ENCODE assay signal across 20 cellular contexts in genomic region chr1:1895456-1896333, GRCh38. TPM values are rescaled to one million over a fixed set of nuclear protein-coding genes. Genes with fewer than 3 reads are reported as not detected.
DNase-seq lines count a peak whose midpoint lies in the region; ATAC-seq, FAIRE-seq and TF ChIP-seq lines count a peak whose summit lies in the region.
"Had no signal": no experiment of that assay in that cellular context is flagged by ENCODE, and none has a peak within 500 bp of the region (broad histone marks: within the 10 kb centered on the region; RNA-seq: fewer than 3 reads in every experiment).

No MANE protein-coding gene starts in this region.

- peak overlapping the region; percentile 21 for H3K4me3 Mint-ChIP-seq in neural progenitor cell
- H3K4me3 Mint-ChIP-seq: activated naive CD8-positive, alpha-beta T cell treated with anti-CD3 and anti-CD28 coated beads for 36 hours; stimulated activated naive CD8-positive, alpha-beta T cell treated with anti-CD3 and anti-CD28 coated beads, Interleukin-15, Interleukin-2, amounts not matched to agents 100 ng/mL and 50 ng/mL, for 24 hours had no signal

- H3K9ac ChIP-seq in Loucy (ENCODE audit: low read depth, low read length, poor library complexity, severe bottlenecking) (peak overlapping the region; percentile 7), GM12878 (ENCODE audit: control insufficient read depth, insufficient read depth, low read length) (no peak overlapping the region), neural progenitor cell (no peak overlapping the region)

- RAD21 ChIA-PET in GM12878 (lab: Charles Lee; ENCODE audit: unreplicated experiment) = interaction anchor here (5.6 kb wide), 1 partner anchor 11 kb away, joined by 28 read pairs; no protein-coding TSS in a partner anchor

- H4K20me1 ChIP-seq in Loucy (ENCODE audit: insufficient read depth, low read length, poor library complexity, severe bottlenecking) = no peaks in the 10 kb centered on the region
- H4K20me1 ChIP-seq in GM12878 (ENCODE audit: control insufficient read depth, insufficient read depth) = no peaks in the 10 kb centered on the region
- H4K20me1 ChIP-seq in neural progenitor cell (ENCODE audit: low read depth) = peaks cover 7% of the 10 kb centered on the region

- H3K27me3 Mint-ChIP-seq in neural progenitor cell (ENCODE audit: insufficient read depth, low read depth) = peaks cover 4% of the 10 kb centered on the region
- H3K27me3 Mint-ChIP-seq: activated naive CD8-positive, alpha-beta T cell treated with anti-CD3 and anti-CD28 coated beads for 36 hours; stimulated activated naive CD8-positive, alpha-beta T cell treated with anti-CD3 and anti-CD28 coated beads, Interleukin-15, Interleukin-2, amounts not matched to agents 100 ng/mL and 50 ng/mL, for 24 hours had no signal

- H3K9me3 ChIP-seq in Loucy (ENCODE audit: insufficient read depth, low read depth, low read length) (no peaks in the 10 kb centered on the region), GM12878 (replicated peaks; ENCODE audit: control insufficient read depth, insufficient read depth, low read length) (no peaks in the 10 kb centered on the region), neural progenitor cell (ENCODE audit: low read depth) (no peaks in the 10 kb centered on the region)

- peak overlapping the region; percentile 35 for H3K4me2 ChIP-seq in Loucy (ENCODE audit: low read depth, low read length, poor library complexity, severe bottlenecking)
- H3K4me2 ChIP-seq in GM12878 (ENCODE audit: control insufficient read depth, insufficient read depth) = no peak overlapping the region
- peak overlapping the region; percentile 59 for H3K4me2 ChIP-seq in neural progenitor cell

- POLR2A ChIA-PET in GM12878 (lab: Charles Lee) = interaction anchor here (0.5 kb wide), 1 partner anchor 748 kb away, joined by 3 read pairs; no protein-coding TSS in a partner anchor
- POLR2A ChIA-PET in GM10248 (lab: Yijun Ruan, JAX) = no interaction called here

- intact Hi-C loops in GM12878 (cut with micrococcal nuclease; ENCODE audit: unreplicated experiment) = no loop called here

- ATAC-seq in GM12878 = no peak
- ATAC-seq: activated T-cell treated with anti-CD3 and anti-CD28 coated beads, Interleukin-2, amount 50 U/mL, for 4 hours had no signal

- H3F3A ChIP-seq in Loucy (ENCODE audit: low read depth) = no peaks in the 10 kb centered on the region
- peaks cover 23% of the 10 kb centered on the region for H3F3A ChIP-seq in neural progenitor cell (ENCODE audit: low read depth)

- no peak for FAIRE-seq in GM12878 (lab: Jason Lieb, UNC)
- FAIRE-seq: bronchial epithelial cell, G401.6, urothelium cell line had no signal

- CTCF ChIA-PET in GM12878 (lab: Yijun Ruan, JAX) (interaction anchor here (0.7 to 3.8 kb wide), 3 partner anchors 8 to 12 kb away, joined by 3 to 23 read pairs (median 4); no protein-coding TSS in a partner anchor), GM10248 (lab: Yijun Ruan, JAX) (interaction anchor here (0.9 to 6.4 kb wide), 2 partner anchors 12 to 16 kb away, joined by 3 to 72 read pairs; no protein-coding TSS in a partner anchor)

- no peak for TF ChIP-seq POLR2A in GM12878 (IDR thresholded peaks at IDR 0.05; ENCODE audit: low read depth, low read length)

- peaks cover 19% of the 10 kb centered on the region for H3K79me2 ChIP-seq in Loucy (ENCODE audit: insufficient read depth, low read length)
- peaks cover 5% of the 10 kb centered on the region for H3K79me2 ChIP-seq in GM12878 (ENCODE audit: control insufficient read depth, insufficient read depth, low read length)
- H3K79me2 ChIP-seq in neural progenitor cell (ENCODE audit: low read depth) = peaks cover 16% of the 10 kb centered on the region

- DNase-seq in GM12878 (ENCODE audit: low read depth, low spot score) (no peak), neural progenitor cell (ENCODE audit: low spot score) (no peak), T-helper 2 cell (no peak), cortex of kidney (lab: John Stamatoyannopoulos, UW) (no peak), GM10248 (ENCODE audit: extremely low spot score) (no peak), Kasumi-1 (lab: John Stamatoyannopoulos, UW) (no peak)
- DNase-seq: activated CD4-positive, alpha-beta T cell treated with anti-CD3 and anti-CD28 coated beads, Interleukin-2, amount 50 U/mL, for 48 hours; activated naive CD8-positive, alpha-beta T cell treated with anti-CD3 and anti-CD28 coated beads for 36 hours; activated T-cell treated with anti-CD3 and anti-CD28 coated beads, Interleukin-2, amount 50 U/mL, for 4 hours; HCEC 1CT; MV-4-11; NCI-H526 had no signal

- TF ChIP-seq EP300 in GM12878 (IDR thresholded peaks at IDR 0.05; ENCODE audit: borderline replicate concordance in 1 of 2, control insufficient read depth in 1 of 2, low read depth in 2 of 2, low read length in 2 of 2) = no peak

- TF ChIP-seq RAD21 in GM12878 (IDR thresholded peaks at IDR 0.05; ENCODE audit: insufficient read depth, low read depth, low read length) = no peak

- no peaks in the 10 kb centered on the region for H3K9me2 ChIP-seq in Loucy (replicated peaks; ENCODE audit: low read depth, low read length)

- BruUV-seq in GM12878 (replicated peaks; lab: Mats Ljungman, UMichigan) = no TSS peak

- H3K36me3 Mint-ChIP-seq in neural progenitor cell = no peaks in the 10 kb centered on the region

- no peak overlapping the region for H2AFZ ChIP-seq in Loucy (ENCODE audit: low read length)
- H2AFZ ChIP-seq in GM12878 (ENCODE audit: control insufficient read depth, low read depth, low read length) = no peak overlapping the region
- no peak overlapping the region for H2AFZ ChIP-seq in neural progenitor cell (replicated peaks)

- H3K9me3 Mint-ChIP-seq in neural progenitor cell = no peaks in the 10 kb centered on the region
- H3K9me3 Mint-ChIP-seq: activated naive CD8-positive, alpha-beta T cell treated with anti-CD3 and anti-CD28 coated beads for 36 hours; activated T-cell treated with anti-CD3 and anti-CD28 coated beads, Interleukin-2, amount 50 U/mL, for 4 hours; stimulated activated naive CD8-positive, alpha-beta T cell treated with anti-CD3 and anti-CD28 coated beads, Interleukin-15, Interleukin-2, amounts not matched to agents 100 ng/mL and 50 ng/mL, for 24 hours had no signal

- no peak for TF ChIP-seq CTCF in C4-2B (conservative IDR thresholded peaks at IDR 0.05)
- no peak for TF ChIP-seq CTCF in Loucy (conservative IDR thresholded peaks at IDR 0.05; ENCODE audit: low read length)
- no peak for TF ChIP-seq CTCF in GM12878 (IDR thresholded peaks at IDR 0.05 in 2 of 3, conservative IDR thresholded peaks at IDR 0.05 in 1 of 3; ENCODE audit: control insufficient read depth in 2 of 3, extremely low read depth in 1 of 3, insufficient read depth in 1 of 3, low read depth in 3 of 3, low read length in 3 of 3)
- TF ChIP-seq CTCF in neural progenitor cell (IDR thresholded peaks at IDR 0.05) = no peak
- TF ChIP-seq CTCF in GM10248 (IDR thresholded peaks at IDR 0.05; ENCODE audit: control extremely low read depth, extremely low read depth, low read depth, missing control alignments) = no peak

- H3K4me3 ChIP-seq in Loucy (ENCODE audit: low read length, poor library complexity, severe bottlenecking) (no peak overlapping the region), GM12878 (no peak overlapping the region), neural progenitor cell (no peak overlapping the region)

- SMC1A ChIA-PET in GM12878 (lab: Charles Lee; ENCODE audit: uncharacterized antibody, unreplicated experiment) = interaction anchor here (0.6 to 1.1 kb wide), 2 partner anchors 10 to 72 kb away, joined by 3 read pairs; no protein-coding TSS in a partner anchor

- no peak overlapping the region for H3K27ac Mint-ChIP-seq in neural progenitor cell
- H3K27ac Mint-ChIP-seq: activated naive CD8-positive, alpha-beta T cell treated with anti-CD3 and anti-CD28 coated beads for 36 hours had no signal

- H3K27ac ChIP-seq in C4-2B (peak overlapping the region; percentile 27), GM12878 (ENCODE audit: control insufficient read depth, insufficient read depth) (no peak overlapping the region), neural progenitor cell (no peak overlapping the region)

- peaks cover 33% of the 10 kb centered on the region for H3K4me1 Mint-ChIP-seq in neural progenitor cell

- in situ Hi-C loops in GM12878 (cut with MboI) = no loop called here

- H3K4me1 ChIP-seq in Loucy (ENCODE audit: insufficient read depth, low read length, poor library complexity, severe bottlenecking) (peaks cover 64% of the 10 kb centered on the region), GM12878 (ENCODE audit: control insufficient read depth, insufficient read depth, low read length) (peaks cover 16% of the 10 kb centered on the region), neural progenitor cell (peaks cover 18% of the 10 kb centered on the region)

- H3K36me3 ChIP-seq in Loucy (ENCODE audit: insufficient read depth, low read length) (no peaks in the 10 kb centered on the region), GM12878 (ENCODE audit: control insufficient read depth in 2 of 2, insufficient read depth in 2 of 2, low read length in 1 of 2) (no peaks in the 10 kb centered on the region), neural progenitor cell (no peaks in the 10 kb centered on the region)

- 51% methylated on average over 11 of the region's 14 CpGs for WGBS in GM12878 (ENCODE audit: insufficient coverage, insufficient replicate concordance, low lambda C conversion rate, missing lambda C conversion rate)

- H3K27me3 ChIP-seq in Loucy (ENCODE audit: insufficient read depth, low read length, poor library complexity, severe bottlenecking) (no peaks in the 10 kb centered on the region), GM12878 (replicated peaks in 1 of 2; ENCODE audit: control insufficient read depth in 2 of 2, insufficient read depth in 2 of 2, low read length in 1 of 2) (no peaks in the 10 kb centered on the region), neural progenitor cell (no peaks in the 10 kb centered on the region)

RNA-seq across cellular contexts. Expression of gene GNB1, which starts 4.8 kb away (rescaled TPM):
- 193 and 204 TPM in 2 replicates for total RNA-seq in GM12878 (2013; cell fraction: nucleolus; rRNA removed)
- total RNA-seq in GM12878 (2014; rRNA removed) (64.8 and 68.2 TPM in 2 replicates), GM12878 (2014; rRNA removed; fragmentation: Illumina TruSeq; extraction: Trizol) (120 and 126 TPM in 2 replicates), GM12878 (2021) (324 and 335 TPM in 2 replicates), neural progenitor cell (ENCODE audit: low replicate concordance) (175 and 197 TPM in 2 replicates)
- 145 TPM for polyA plus RNA-seq in GM12878 (2011; ENCODE audit: low read depth)
- polyA plus RNA-seq in GM12878 (2011; rRNA removed) (223 and 374 TPM in 2 replicates), GM12878 (2014; fragmentation: Illumina TruSeq; extraction: Trizol) (203 and 392 TPM in 2 replicates), GM12878 (2014; fragmentation: Nextera tagmentation; extraction: Ambion mirVana) (10 to 100 TPM; 41.0 to 53.7 TPM), GM12878 (2014; rRNA removed) (199 and 201 TPM in 2 replicates), GM12878 (2016; fragmentation: Nextera tagmentation; extraction: Ambion mirVana) (10 to 100 TPM; 23.0 to 49.1 TPM)
- polyA plus RNA-seq in GM12878 (2011; cell fraction: cytosol; rRNA removed) = 336 and 348 TPM in 2 replicates
- polyA plus RNA-seq in GM12878 (2011; cell fraction: nucleus; rRNA removed) = 165 and 201 TPM in 2 replicates
- polyA plus RNA-seq in GM12878 (2012) = 179 and 196 TPM in 2 replicates
- 448 and 491 TPM in 2 replicates for polyA minus RNA-seq in GM12878 (2011; rRNA and poly(A)+ RNA removed)
- 134 and 143 TPM in 2 replicates for polyA minus RNA-seq in GM12878 (2011; cell fraction: cytosol; rRNA and poly(A)+ RNA removed)
- 45.1 and 81.2 TPM in 2 replicates for polyA minus RNA-seq in GM12878 (2011; cell fraction: nucleus; rRNA and poly(A)+ RNA removed)

RNA-seq across cellular contexts. Expression of gene CALML6, which starts 19.4 kb away (rescaled TPM):
- 0.40 TPM in 1 of 2 replicates, not detected in the other for total RNA-seq in GM12878 (2013; cell fraction: nucleolus; rRNA removed)
- 0.11 and 1.3 TPM in 2 replicates for total RNA-seq in GM12878 (2014; rRNA removed)
- total RNA-seq in GM12878 (2014; rRNA removed; fragmentation: Illumina TruSeq; extraction: Trizol) = 0.31 TPM in 1 of 2 replicates, not detected in the other
- total RNA-seq in GM12878 (2021) = 0.21 TPM in 1 of 2 replicates, not detected in the other
- polyA plus RNA-seq in GM12878 (2011; ENCODE audit: low read depth) = not detected
- polyA plus RNA-seq in GM12878 (2011; rRNA removed) = 0.07 and 0.29 TPM in 2 replicates
- polyA plus RNA-seq in GM12878 (2011; cell fraction: cytosol; rRNA removed) = 0.22 TPM in 1 of 2 replicates, not detected in the other
- 0.78 and 1.7 TPM in 2 replicates for polyA plus RNA-seq in GM12878 (2011; cell fraction: nucleus; rRNA removed)
- 0.11 and 0.42 TPM in 2 replicates for polyA plus RNA-seq in GM12878 (2012)
- 0.09 TPM in 1 of 2 replicates, not detected in the other for polyA plus RNA-seq in GM12878 (2014; fragmentation: Illumina TruSeq; extraction: Trizol)
- not detected for polyA plus RNA-seq in GM12878 (2014; fragmentation: Nextera tagmentation; extraction: Ambion mirVana)
- polyA plus RNA-seq in GM12878 (2014; rRNA removed) = 0.42 TPM in 1 of 2 replicates, not detected in the other
- polyA plus RNA-seq in GM12878 (2016; fragmentation: Nextera tagmentation; extraction: Ambion mirVana) = not detected
- not detected in 2 replicates for polyA minus RNA-seq in GM12878 (2011; rRNA and poly(A)+ RNA removed)
- not detected in 2 replicates for polyA minus RNA-seq in GM12878 (2011; cell fraction: cytosol; rRNA and poly(A)+ RNA removed)
- polyA minus RNA-seq in GM12878 (2011; cell fraction: nucleus; rRNA and poly(A)+ RNA removed) = not detected in 2 replicates
- 0.53 TPM in 1 of 2 replicates, not detected in the other for total RNA-seq in neural progenitor cell (ENCODE audit: low replicate concordance)
- total RNA-seq: HT1080, pulmonary artery endothelial cell had no signal

RNA-seq across cellular contexts. Expression of gene TMEM52, which starts 23.4 kb away (rescaled TPM):
- total RNA-seq in GM12878 (2013; cell fraction: nucleolus; rRNA removed) = not detected in 2 replicates
- total RNA-seq in GM12878 (2014; rRNA removed) (0.17 TPM in 1 of 2 replicates, not detected in the other), GM12878 (2014; rRNA removed; fragmentation: Illumina TruSeq; extraction: Trizol) (not detected in 2 replicates), GM12878 (2021) (not detected in 2 replicates), neural progenitor cell (ENCODE audit: low replicate concordance) (2.9 and 7.4 TPM in 2 replicates)
- not detected for polyA plus RNA-seq in GM12878 (2011; ENCODE audit: low read depth)
- polyA plus RNA-seq in GM12878 (2011; rRNA removed) (not detected in 2 replicates), GM12878 (2014; fragmentation: Illumina TruSeq; extraction: Trizol) (not detected in 2 replicates), GM12878 (2014; fragmentation: Nextera tagmentation; extraction: Ambion mirVana) (not detected), GM12878 (2014; rRNA removed) (0.18 TPM in 1 of 2 replicates, not detected in the other), GM12878 (2016; fragmentation: Nextera tagmentation; extraction: Ambion mirVana) (under 1 TPM; 0.24 to 0.33 TPM)
- 0.12 and 0.15 TPM in 2 replicates for polyA plus RNA-seq in GM12878 (2011; cell fraction: cytosol; rRNA removed)
- polyA plus RNA-seq in GM12878 (2011; cell fraction: nucleus; rRNA removed) = 0.16 TPM in 1 of 2 replicates, not detected in the other
- polyA plus RNA-seq in GM12878 (2012) = 0.18 and 0.24 TPM in 2 replicates
- 0.44 TPM in 1 of 2 replicates, not detected in the other for polyA minus RNA-seq in GM12878 (2011; rRNA and poly(A)+ RNA removed)
- polyA minus RNA-seq in GM12878 (2011; cell fraction: cytosol; rRNA and poly(A)+ RNA removed) = not detected in 2 replicates
- 0.24 TPM in 1 of 2 replicates, not detected in the other for polyA minus RNA-seq in GM12878 (2011; cell fraction: nucleus; rRNA and poly(A)+ RNA removed)
